Comparison of ENCODE assay signal across 24 cellular contexts in the genomic region with DNA sequence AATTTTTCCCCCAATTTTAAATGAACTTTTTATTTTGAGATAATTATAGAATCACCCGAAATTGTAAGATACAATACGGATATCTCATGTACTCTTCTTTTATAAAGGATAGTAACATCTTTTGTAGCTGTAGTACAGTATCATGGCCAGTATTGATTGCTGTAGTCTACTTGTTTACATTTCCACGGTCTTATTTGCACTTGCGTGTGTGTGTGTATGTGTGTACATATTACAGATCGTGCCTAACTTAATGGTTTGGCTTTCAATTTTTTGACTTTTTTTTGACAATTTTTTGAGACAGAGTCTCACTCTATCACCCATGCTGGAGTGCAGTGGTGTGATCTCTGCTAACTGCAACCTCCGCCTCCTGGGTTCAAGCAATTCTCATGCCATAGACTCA. TPM values are rescaled to one million over a fixed set of nuclear protein-coding genes. Genes with fewer than 3 reads are reported as not detected.
"Had no signal": no experiment of that assay in that cellular context is flagged by ENCODE, and none has a peak within 500 bp of the region (broad histone marks: within the 10 kb centered on the region; RNA-seq: fewer than 3 reads in every experiment).

No MANE protein-coding gene starts in this region.

- H3K27me3 Mint-ChIP-seq: naive thymus-derived CD8-positive, alpha-beta T cell had no signal

- ATAC-seq: left cardiac atrium; mucosa of descending colon; naive thymus-derived CD8-positive, alpha-beta T cell; stimulated activated naive CD8-positive, alpha-beta T cell treated with anti-CD3 and anti-CD28 coated beads, Interleukin-15, Interleukin-2, amounts not matched to agents 100 U/mL and 50 U/mL, for 24 hours had no signal

- H3K27ac Mint-ChIP-seq: endodermal cell had no signal

- H3K9me3 ChIP-seq: mucosa of descending colon, neutrophil, sigmoid colon, suprapubic skin, thyroid gland, upper lobe of left lung, vagina had no signal

- DNase-seq: effector CD4-positive, alpha-beta T cell; endodermal cell; foreskin melanocyte; head of caudate nucleus; kidney; left cardiac atrium; mammary epithelial cell; mucosa of descending colon; naive thymus-derived CD8-positive, alpha-beta T cell; posterior cingulate gyrus; sigmoid colon; stimulated activated CD4-positive, alpha-beta T cell treated with anti-CD3 and anti-CD28 coated beads, Interleukin-12 subunit alpha, Interleukin-12 subunit beta, amount 100 ng/mL, for 4 hours; stimulated activated naive CD8-positive, alpha-beta T cell treated with anti-CD3 and anti-CD28 coated beads, Interleukin-15, Interleukin-2, amounts not matched to agents 100 U/mL and 50 U/mL, for 24 hours; thyroid gland; upper lobe of left lung had no signal

- H2AFZ ChIP-seq: hepatocyte had no signal

- H3K27me3 ChIP-seq: hepatocyte, neutrophil, sigmoid colon, suprapubic skin, thyroid gland, upper lobe of left lung, vagina had no signal

- H3K4me3 Mint-ChIP-seq: endodermal cell had no signal

- H3K4me3 ChIP-seq: coronary artery, hepatocyte, mucosa of descending colon, sigmoid colon, skin epidermis, suprapubic skin, thyroid gland, upper lobe of left lung, vagina had no signal

- H3K4me2 ChIP-seq: hepatocyte had no signal

- H3K36me3 ChIP-seq: sigmoid colon, suprapubic skin, thyroid gland, upper lobe of left lung, vagina had no signal

- H3K9me3 Mint-ChIP-seq: endodermal cell; naive thymus-derived CD8-positive, alpha-beta T cell had no signal

- FAIRE-seq: kidney had no signal

- H3K27ac ChIP-seq: coronary artery, hepatocyte, neutrophil, sigmoid colon, skin epidermis, suprapubic skin, thyroid gland, upper lobe of left lung, vagina had no signal

RNA-seq across cellular contexts. Expression of a gene that starts 44.7 kb away (rescaled TPM):
- total RNA-seq: dermis microvascular lymphatic vessel endothelial cell, mammary epithelial cell, osteoblast, pulmonary artery endothelial cell, vagina had no signal
- polyA plus RNA-seq: mammary epithelial cell; naive thymus-derived CD8-positive, alpha-beta T cell had no signal
